ENCODE assay signal across 22 cellular contexts in genomic region chr3:139732729-139733128, GRCh38. TPM values are rescaled to one million over a fixed set of nuclear protein-coding genes. Genes with fewer than 3 reads are reported as not detected.
"Had no signal": no experiment of that assay in that cellular context is flagged by ENCODE, and none has a peak within 500 bp of the region (broad histone marks: within the 10 kb centered on the region; RNA-seq: fewer than 3 reads in every experiment).

No MANE protein-coding gene starts in this region.

- ATAC-seq: activated CD4-positive, alpha-beta T cell treated with anti-CD3 and anti-CD28 coated beads for 36 hours; activated CD8-positive, alpha-beta memory T cell treated with anti-CD3 and anti-CD28 coated beads, Interleukin-2, amount 10 ng/mL, durations not matched to agents 7 days and 5 days; activated CD8-positive, alpha-beta T cell treated with anti-CD3 and anti-CD28 coated beads, Interleukin-2, amount 10 ng/mL, durations not matched to agents 7 days and 5 days; activated naive CD8-positive, alpha-beta T cell treated with anti-CD3 and anti-CD28 coated beads, Interleukin-2, amount 50 U/mL, for 24 hours; left lung; lower lobe of right lung; natural killer cell treated with Interleukin-12 subunit alpha and Interleukin-12 subunit beta and Interleukin-15 and Interleukin-18, amount 100 ng/mL, for 72 hours; right cardiac atrium had no signal

- H3K4me1 ChIP-seq: esophagus squamous epithelium, gastrocnemius medialis, left lung, lower lobe of right lung, spleen, suprapubic skin, tibial artery had no signal

- H3K27me3 ChIP-seq: gastrocnemius medialis, left lung, spleen, suprapubic skin, tibial artery had no signal

- DNase-seq: activated CD4-positive, alpha-beta T cell treated with anti-CD3 and anti-CD28 coated beads for 36 hours; activated CD4-positive, CD25-positive, alpha-beta regulatory T cell; activated CD8-positive, alpha-beta memory T cell treated with anti-CD3 and anti-CD28 coated beads, Interleukin-2, amount 10 ng/mL, durations not matched to agents 7 days and 5 days; activated CD8-positive, alpha-beta T cell treated with anti-CD3 and anti-CD28 coated beads, Interleukin-2, amount 10 ng/mL, durations not matched to agents 7 days and 5 days; activated naive CD8-positive, alpha-beta T cell treated with anti-CD3 and anti-CD28 coated beads, Interleukin-2, amount 50 U/mL, for 24 hours; activated T-cell treated with anti-CD3 and anti-CD28 coated beads, Interleukin-2, amount 50 U/mL, for 48 hours; amygdala; endodermal cell; esophagus squamous epithelium; gastrocnemius medialis; head of caudate nucleus; kidney glomerular epithelial cell; left lung; lower lobe of right lung; mesendoderm; right cardiac atrium; spleen; stimulated activated naive CD4-positive, alpha-beta T cell; tibial artery had no signal

- H3K9me3 ChIP-seq: esophagus squamous epithelium, gastrocnemius medialis, left lung, lower lobe of right lung, spleen, suprapubic skin, tibial artery had no signal

- H3K27ac ChIP-seq: esophagus squamous epithelium, gastrocnemius medialis, left lung, lower lobe of right lung, spleen, suprapubic skin, tibial artery had no signal

- H3K36me3 ChIP-seq: esophagus squamous epithelium, gastrocnemius medialis, left lung, lower lobe of right lung, spleen, suprapubic skin, tibial artery had no signal

- H3K4me3 ChIP-seq: esophagus squamous epithelium, gastrocnemius medialis, left lung, lower lobe of right lung, spleen, suprapubic skin, tibial artery had no signal

RNA-seq across cellular contexts. Expression of gene NMNAT3, which starts 55.0 kb away (rescaled TPM):
- total RNA-seq: myocyte had no signal
